1 cellular context compared by ENCODE assay signal in genomic region chr20:44885392-44886275, GRCh38.
TF ChIP-seq lines count a peak whose summit lies in the region.

YWHAB (plus strand) TSS chr20:44885705; CDS start chr20:44901534, 15,829 bp downstream.

TF ChIP-seq in HEK293, 187 proteins besides CTCF, POLR2A, EP300 and RAD21 (continued from another document and continues in another):
- TF ChIP-seq PATZ1 (tag by site-specific recombination; IDR thresholded peaks at IDR 0.05) (peak; percentile 97), REPIN1 (tag by site-specific recombination; IDR thresholded peaks at IDR 0.05; ENCODE audit: low read depth) (no peak; the same call in 1 of the 2 replicates), ZNF670 (tag by site-specific recombination; IDR thresholded peaks at IDR 0.05; ENCODE audit: low read depth) (no peak), ZSCAN30 (tag by site-specific recombination; IDR thresholded peaks at IDR 0.05) (peak; percentile 83), WT1 (tag by site-specific recombination; IDR thresholded peaks at IDR 0.05) (peak; percentile 91), ZBTB6 (tag by site-specific recombination; IDR thresholded peaks at IDR 0.05) (peak; percentile 70), OVOL3 (tag by site-specific recombination; IDR thresholded peaks at IDR 0.05) (no peak), ZNF175 (tag by site-specific recombination; IDR thresholded peaks at IDR 0.05) (no peak), BCL11B (tag by site-specific recombination; IDR thresholded peaks at IDR 0.05; ENCODE audit: low read depth) (no peak), ZNF571 (tag by site-specific recombination; IDR thresholded peaks at IDR 0.05) (no peak), ZNF266 (tag by site-specific recombination; IDR thresholded peaks at IDR 0.05; ENCODE audit: low read depth) (no peak), HIC1 (tag by site-specific recombination; IDR thresholded peaks at IDR 0.05) (peak; percentile 93), ZNF623 (tag by site-specific recombination; IDR thresholded peaks at IDR 0.05) (no peak), REST (tag by site-specific recombination; IDR thresholded peaks at IDR 0.05) (no peak), ZNF837 (tag by site-specific recombination; IDR thresholded peaks at IDR 0.05) (no peak), ZNF248 (tag by site-specific recombination; IDR thresholded peaks at IDR 0.05) (no peak), ZNF843 (tag by site-specific recombination; IDR thresholded peaks at IDR 0.05) (no peak), ZNF391 (tag by site-specific recombination; IDR thresholded peaks at IDR 0.05; ENCODE audit: borderline replicate concordance, low read depth) (no peak), ZNF645 (tag by site-specific recombination; IDR thresholded peaks at IDR 0.05) (no peak), MZF1 (tag by site-specific recombination; IDR thresholded peaks at IDR 0.05; ENCODE audit: borderline replicate concordance) (no peak), ZNF335 (tag by site-specific recombination; conservative IDR thresholded peaks at IDR 0.05) (peak; percentile 93), ZBTB49 (tag by site-specific recombination; IDR thresholded peaks at IDR 0.05; ENCODE audit: low read depth) (no peak), ZNF10 (tag by site-specific recombination; IDR thresholded peaks at IDR 0.05) (no peak), ZNF184 (tag by site-specific recombination; IDR thresholded peaks at IDR 0.05) (no peak), ZNF24 (tag by site-specific recombination; IDR thresholded peaks at IDR 0.05) (no peak; the same call in 1 of the 2 replicates), ZNF791 (tag by site-specific recombination; IDR thresholded peaks at IDR 0.05) (no peak), ZNF324 (tag by site-specific recombination; IDR thresholded peaks at IDR 0.05) (peak; percentile 45; the same call in 1 of the 2 replicates), ZNF366 (tag by site-specific recombination; conservative IDR thresholded peaks at IDR 0.05) (peak; percentile 100), ZNF416 (tag by site-specific recombination; IDR thresholded peaks at IDR 0.05) (no peak), ZNF629 (tag by site-specific recombination; IDR thresholded peaks at IDR 0.05) (peak; percentile 56; the same call in 1 of the 2 replicates), ZSCAN16 (tag by site-specific recombination; IDR thresholded peaks at IDR 0.05) (no peak), ELK4 (IDR thresholded peaks at IDR 0.05; ENCODE audit: borderline replicate concordance, low read depth, low read length) (no peak; the same call in 1 of the 2 replicates), ZNF560 (tag by site-specific recombination; IDR thresholded peaks at IDR 0.05; ENCODE audit: borderline replicate concordance) (no peak), ZNF660 (tag by site-specific recombination; IDR thresholded peaks at IDR 0.05) (no peak), HOXD13 (CRISPR knock-in tag; IDR thresholded peaks at IDR 0.05; ENCODE audit: borderline replicate concordance) (no peak), ZNF280C (tag by site-specific recombination; IDR thresholded peaks at IDR 0.05) (no peak), ZNF596 (tag by site-specific recombination; IDR thresholded peaks at IDR 0.05) (no peak), ZNF341 (tag by site-specific recombination; IDR thresholded peaks at IDR 0.05; ENCODE audit: low read depth) (peak; percentile 98), ZNF274 (IDR thresholded peaks at IDR 0.05; ENCODE audit: low read length) (no peak), ZNF274 (tag by site-specific recombination; IDR thresholded peaks at IDR 0.05; ENCODE audit: borderline replicate concordance) (no peak), ZNF513 (tag by site-specific recombination; IDR thresholded peaks at IDR 0.05) (peak; percentile 89), GLIS1 (tag by site-specific recombination; IDR thresholded peaks at IDR 0.05) (peak; percentile 57; the same call in 1 of the 2 replicates), ZNF132 (tag by site-specific recombination; IDR thresholded peaks at IDR 0.05; ENCODE audit: borderline replicate concordance) (no peak), ZFP69B (tag by site-specific recombination; IDR thresholded peaks at IDR 0.05) (peak; percentile 70)
